Comparison of ENCODE assay signal across 9 cellular contexts in the genomic region with DNA sequence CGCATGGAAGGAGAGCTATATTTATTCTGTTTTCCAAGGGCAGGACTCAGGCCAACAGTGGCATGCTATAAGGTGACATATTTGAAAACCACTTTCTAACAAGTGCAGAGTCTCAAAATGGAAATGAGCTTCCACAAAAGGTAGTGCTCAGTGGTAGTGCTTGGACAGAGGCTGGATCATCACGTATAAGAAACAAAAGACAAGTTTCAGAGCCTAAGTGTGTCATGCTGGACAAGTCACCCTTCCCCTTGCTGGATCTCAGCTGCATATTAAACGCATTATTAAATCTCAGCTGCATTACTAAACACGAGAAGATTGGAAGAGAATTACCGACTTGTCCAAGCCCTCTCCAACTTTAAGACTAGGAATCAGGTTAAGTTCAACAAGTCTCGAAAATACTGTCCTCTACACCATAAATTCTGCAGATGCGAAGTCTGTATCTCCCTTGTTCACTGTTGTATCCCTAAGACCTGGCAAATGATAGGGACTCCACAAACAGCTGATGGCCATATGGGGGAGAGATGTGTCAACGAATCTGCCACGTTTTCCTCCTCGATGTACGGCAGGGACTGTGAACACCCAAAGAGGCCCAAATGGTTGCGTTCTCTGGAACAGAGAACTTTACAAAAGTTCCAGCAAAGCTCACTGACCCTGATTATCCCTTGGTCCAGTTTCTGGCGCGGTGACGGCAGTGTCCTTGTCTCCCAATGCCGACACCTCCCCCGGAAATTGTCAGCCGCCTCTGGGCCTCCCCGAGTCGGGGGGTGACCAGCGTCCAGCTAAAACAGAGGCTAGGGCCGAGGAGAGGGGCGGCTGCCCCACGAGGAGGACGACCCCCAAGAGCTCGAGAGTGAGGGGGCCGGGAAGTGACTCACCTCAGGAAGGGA. TPM values are rescaled to one million over a fixed set of nuclear protein-coding genes. Genes with fewer than 3 reads are reported as not detected.
DNase-seq lines count a peak whose midpoint lies in the region; ATAC-seq, FAIRE-seq and TF ChIP-seq lines count a peak whose summit lies in the region.
"Had no signal": no experiment of that assay in that cellular context is flagged by ENCODE, and none has a peak within 500 bp of the region (broad histone marks: within the 10 kb centered on the region; RNA-seq: fewer than 3 reads in every experiment).

No MANE protein-coding gene starts in this region.

- ATAC-seq in HG03066 (IDR thresholded peaks at IDR 0.05; ENCODE audit: low read depth, unreplicated experiment) (peak; percentile 22), WTC11 (peak; percentile 11; the same call in 1 of the 2 replicates)

- peaks cover 2% of the 10 kb centered on the region; the same call in 1 of the 2 replicates for H3K4me1 Mint-ChIP-seq in WTC11

- no peaks in the 10 kb centered on the region; the same call in 1 of the 2 replicates for H3K36me3 Mint-ChIP-seq in WTC11

- CTCF ChIA-PET in WTC11 (lab: Charles Lee), result interaction anchor here (0.8 to 1.1 kb wide), 2 partner anchors 11 to 444 kb away, joined by 3 to 4 read pairs; a partner anchor contains a TSS

- H3K27me3 ChIP-seq in hepatocyte (no peaks in the 10 kb centered on the region), small intestine (ENCODE audit: control insufficient read depth in 2 of 2, insufficient read depth in 2 of 2, low read length in 2 of 2) (no peaks in the 10 kb centered on the region)

- no peaks in the 10 kb centered on the region for H3K9me3 ChIP-seq in hepatocyte (ENCODE audit: low read depth)
- no peaks in the 10 kb centered on the region for H3K9me3 ChIP-seq in small intestine (ENCODE audit: control insufficient read depth, low read depth)

- no peak for TF ChIP-seq CTCF in WTC11 (IDR thresholded peaks at IDR 0.05)
- TF ChIP-seq CTCF in hepatocyte (IDR thresholded peaks at IDR 0.05; ENCODE audit: poor library complexity), result no peak

- no peaks in the 10 kb centered on the region for H3K27me3 Mint-ChIP-seq in WTC11 (ENCODE audit: low read depth)

- no peak overlapping the region for H3K4me3 Mint-ChIP-seq in WTC11

- H3K27ac Mint-ChIP-seq in WTC11, result 0 out of 2 replicates have a peak overlapping the region, but pooled peaks have one; percentile 89

- DNase-seq in stimulated activated CD4-positive, alpha-beta T cell treated with anti-CD3 and anti-CD28 coated beads, Interleukin-15, amount 100 ng/mL, for 24 hours, result peak; percentile 36
- no peak for DNase-seq in stimulated activated CD4-positive, alpha-beta T cell treated with anti-CD3 and anti-CD28 coated beads, Interleukin-1b, Interleukin-23, amount 100 ng/mL, for 48 hours
- DNase-seq in WTC11 (ENCODE audit: low spot score) (no peak), hepatocyte (ENCODE audit: low spot score) (peak; percentile 20), small intestine (peak; percentile 22), NCI-H2081 treated with DMSO at 0.1 percent for 48 hours (lab: John Stamatoyannopoulos, UW) (no peak), epidermal melanocyte (ENCODE audit: insufficient read length, low spot score) (no peak)

- POLR2A ChIA-PET in WTC11 (lab: Charles Lee), result interaction anchor here (0.5 kb wide), 1 partner anchor 444 kb away, joined by 3 read pairs; a partner anchor contains a TSS

- H3K36me3 ChIP-seq in hepatocyte (replicated peaks; ENCODE audit: insufficient read depth, low read depth), result no peaks in the 10 kb centered on the region
- H3K36me3 ChIP-seq in small intestine (ENCODE audit: control insufficient read depth in 2 of 2, insufficient read depth in 2 of 2, low read length in 2 of 2), result no peaks in the 10 kb centered on the region

- H3K4me1 ChIP-seq in hepatocyte (ENCODE audit: insufficient read depth), result peaks cover 18% of the 10 kb centered on the region
- peaks cover 3 to 13% of the 10 kb centered on the region in 2 donors for H3K4me1 ChIP-seq in small intestine (ENCODE audit: control insufficient read depth in 2 of 2, insufficient read depth in 1 of 2, low read depth in 1 of 2, low read length in 1 of 2)

- H3K4me2 ChIP-seq in hepatocyte, result peak overlapping the region; percentile 95

- peaks cover 53% of the 10 kb centered on the region for H3K79me2 ChIP-seq in hepatocyte

- H2AFZ ChIP-seq in hepatocyte, result peak overlapping the region; percentile 97

- WGBS in hepatocyte (ENCODE audit: low lambda C conversion rate, missing lambda C conversion rate), result 11% methylated on average over 27 of the region's 27 CpGs
- WGBS in small intestine, 3 donors, result 3 to 5% (median 3%) methylated on average over 26 to 27 of the region's 27 CpGs

- H3K9me2 ChIP-seq in hepatocyte (replicated peaks; ENCODE audit: insufficient read depth), result no peaks in the 10 kb centered on the region

- FAIRE-seq in small intestine (lab: Jason Lieb, UNC), result no peak

- peak overlapping the region; percentile 95 for H3K4me3 ChIP-seq in hepatocyte
- peak overlapping the region; percentile 91 to 92 for H3K4me3 ChIP-seq in small intestine (ENCODE audit: low read depth in 1 of 2, low read length in 2 of 2)

- H3K27ac ChIP-seq in hepatocyte (peak overlapping the region; percentile 87), small intestine (ENCODE audit: low read depth in 1 of 2, low read length in 1 of 2) (peak overlapping the region; percentile 79 to 94)

- H4K20me1 ChIP-seq in hepatocyte (ENCODE audit: insufficient read depth, poor library complexity, severe bottlenecking), result peaks cover 3% of the 10 kb centered on the region

- H3K9me3 Mint-ChIP-seq in WTC11, result no peaks in the 10 kb centered on the region

TF ChIP-seq in WTC11, 78 proteins besides CTCF, POLR2A, EP300 and RAD21:
- TF ChIP-seq ATF1 (CRISPR knock-in tag; IDR thresholded peaks at IDR 0.05) (no peak), FOXJ3 (CRISPR knock-in tag; IDR thresholded peaks at IDR 0.05; ENCODE audit: borderline replicate concordance) (no peak), CREB1 (CRISPR knock-in tag; IDR thresholded peaks at IDR 0.05) (no peak), TP53 (CRISPR knock-in tag; IDR thresholded peaks at IDR 0.05) (no peak), TEAD4 (CRISPR knock-in tag; IDR thresholded peaks at IDR 0.05) (no peak)
- TF ChIP-seq, protein P1, sequence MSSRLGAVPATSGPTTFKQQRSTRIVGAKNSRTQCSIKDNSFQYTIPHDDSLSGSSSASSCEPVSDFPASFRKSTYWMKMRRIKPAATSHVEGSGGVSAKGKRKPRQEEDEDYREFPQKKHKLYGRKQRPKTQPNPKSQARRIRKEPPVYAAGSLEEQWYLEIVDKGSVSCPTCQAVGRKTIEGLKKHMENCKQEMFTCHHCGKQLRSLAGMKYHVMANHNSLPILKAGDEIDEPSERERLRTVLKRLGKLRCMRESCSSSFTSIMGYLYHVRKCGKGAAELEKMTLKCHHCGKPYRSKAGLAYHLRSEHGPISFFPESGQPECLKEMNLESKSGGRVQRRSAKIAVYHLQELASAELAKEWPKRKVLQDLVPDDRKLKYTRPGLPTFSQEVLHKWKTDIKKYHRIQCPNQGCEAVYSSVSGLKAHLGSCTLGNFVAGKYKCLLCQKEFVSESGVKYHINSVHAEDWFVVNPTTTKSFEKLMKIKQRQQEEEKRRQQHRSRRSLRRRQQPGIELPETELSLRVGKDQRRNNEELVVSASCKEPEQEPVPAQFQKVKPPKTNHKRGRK (CRISPR knock-in tag; IDR thresholded peaks at IDR 0.05; ENCODE audit: borderline replicate concordance), result no peak
- TF ChIP-seq, protein P2, sequence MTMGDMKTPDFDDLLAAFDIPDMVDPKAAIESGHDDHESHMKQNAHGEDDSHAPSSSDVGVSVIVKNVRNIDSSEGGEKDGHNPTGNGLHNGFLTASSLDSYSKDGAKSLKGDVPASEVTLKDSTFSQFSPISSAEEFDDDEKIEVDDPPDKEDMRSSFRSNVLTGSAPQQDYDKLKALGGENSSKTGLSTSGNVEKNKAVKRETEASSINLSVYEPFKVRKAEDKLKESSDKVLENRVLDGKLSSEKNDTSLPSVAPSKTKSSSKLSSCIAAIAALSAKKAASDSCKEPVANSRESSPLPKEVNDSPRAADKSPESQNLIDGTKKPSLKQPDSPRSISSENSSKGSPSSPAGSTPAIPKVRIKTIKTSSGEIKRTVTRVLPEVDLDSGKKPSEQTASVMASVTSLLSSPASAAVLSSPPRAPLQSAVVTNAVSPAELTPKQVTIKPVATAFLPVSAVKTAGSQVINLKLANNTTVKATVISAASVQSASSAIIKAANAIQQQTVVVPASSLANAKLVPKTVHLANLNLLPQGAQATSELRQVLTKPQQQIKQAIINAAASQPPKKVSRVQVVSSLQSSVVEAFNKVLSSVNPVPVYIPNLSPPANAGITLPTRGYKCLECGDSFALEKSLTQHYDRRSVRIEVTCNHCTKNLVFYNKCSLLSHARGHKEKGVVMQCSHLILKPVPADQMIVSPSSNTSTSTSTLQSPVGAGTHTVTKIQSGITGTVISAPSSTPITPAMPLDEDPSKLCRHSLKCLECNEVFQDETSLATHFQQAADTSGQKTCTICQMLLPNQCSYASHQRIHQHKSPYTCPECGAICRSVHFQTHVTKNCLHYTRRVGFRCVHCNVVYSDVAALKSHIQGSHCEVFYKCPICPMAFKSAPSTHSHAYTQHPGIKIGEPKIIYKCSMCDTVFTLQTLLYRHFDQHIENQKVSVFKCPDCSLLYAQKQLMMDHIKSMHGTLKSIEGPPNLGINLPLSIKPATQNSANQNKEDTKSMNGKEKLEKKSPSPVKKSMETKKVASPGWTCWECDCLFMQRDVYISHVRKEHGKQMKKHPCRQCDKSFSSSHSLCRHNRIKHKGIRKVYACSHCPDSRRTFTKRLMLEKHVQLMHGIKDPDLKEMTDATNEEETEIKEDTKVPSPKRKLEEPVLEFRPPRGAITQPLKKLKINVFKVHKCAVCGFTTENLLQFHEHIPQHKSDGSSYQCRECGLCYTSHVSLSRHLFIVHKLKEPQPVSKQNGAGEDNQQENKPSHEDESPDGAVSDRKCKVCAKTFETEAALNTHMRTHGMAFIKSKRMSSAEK (CRISPR knock-in tag; IDR thresholded peaks at IDR 0.05; ENCODE audit: borderline replicate concordance), result no peak

RNA-seq across cellular contexts. Expression of a gene that starts 0.6 kb away (rescaled TPM):
- total RNA-seq in WTC11 (2021), result 28.1 to 31.8 TPM (median 28.7 TPM) in 3 replicates
- total RNA-seq in hepatocyte, result 25.2 and 28.4 TPM in 2 replicates
- 15.7 and 20.3 TPM in 2 replicates for polyA plus RNA-seq in hepatocyte
- 10 to 100 TPM in 1 of 3 donors, 1 to 10 TPM in 2; 7.8 to 14.4 (median 9.6) TPM for polyA plus RNA-seq in small intestine

RNA-seq across cellular contexts. Expression of a gene that starts 32.3 kb away (rescaled TPM):
- total RNA-seq in WTC11 (2021) (0.42 to 1.9 TPM (median 1.2 TPM) in 3 replicates), hepatocyte (0.32 and 0.57 TPM in 2 replicates)
- polyA plus RNA-seq in hepatocyte (1.3 and 2.0 TPM in 2 replicates), small intestine (1 to 10 TPM in 1 of 3 donors, under 1 TPM in 2; 0.22 to 1.3 (median 0.54) TPM)
- total RNA-seq: glomerular endothelial cell had no signal

Comparison
In these comparisons a context has a peak if more than half of its experiments do, and no peak if none do; other contexts are left out.
1. DNase-seq: peak in stimulated activated CD4-positive, alpha-beta T cell treated with anti-CD3 and anti-CD28 coated beads, Interleukin-15, amount 100 ng/mL, for 24 hours (single experiment), hepatocyte (single experiment) and small intestine (single experiment); none in stimulated activated CD4-positive, alpha-beta T cell treated with anti-CD3 and anti-CD28 coated beads, Interleukin-1b, Interleukin-23, amount 100 ng/mL, for 48 hours (single experiment), WTC11 (single experiment), NCI-H2081 treated with DMSO at 0.1 percent for 48 hours (single experiment) and epidermal melanocyte (single experiment).